ENCODE assay signal across 23 cellular contexts in genomic region chr5:66339896-66340295, GRCh38.
"Had no signal": no experiment of that assay in that cellular context is flagged by ENCODE, and none has a peak within 500 bp of the region (broad histone marks: within the 10 kb centered on the region; RNA-seq: fewer than 3 reads in every experiment).

No MANE protein-coding gene starts in this region.

- H3K27ac ChIP-seq: brain microvascular endothelial cell, SJCRH30 had no signal

- H3K4me3 ChIP-seq: SJCRH30 had no signal

- H3K9me3 Mint-ChIP-seq: activated CD8-positive, alpha-beta T cell treated with anti-CD3 and anti-CD28 coated beads for 36 hours; activated naive CD4-positive, alpha-beta T cell treated with anti-CD3 and anti-CD28 coated beads, Interleukin-2, amount 10 ng/mL, durations not matched to agents 7 days and 5 days; activated naive CD8-positive, alpha-beta T cell treated with anti-CD3 and anti-CD28 coated beads for 36 hours; activated T-cell treated with anti-CD3 and anti-CD28 coated beads, Interleukin-2, amount 50 U/mL, for 72 hours; activated T-helper 2 cell treated with anti-CD3 and anti-CD28 coated beads, Interferon-gamma antibody, Interleukin-2, Interleukin-4, amounts not matched to agents 10 μg/mL and 5 μg/mL and 100 μg/mL, durations not matched to agents 14 hours and 24 hours and 36 hours; T-helper 2 cell treated with Interferon-gamma antibody and Interleukin-4, amounts not matched to agents 5 μg/mL and 100 μg/mL, for 36 hours had no signal

- H3K4me2 ChIP-seq: SK-N-SH had no signal

- H3K4me1 ChIP-seq: SJCRH30 had no signal

- H3K27ac Mint-ChIP-seq: activated CD8-positive, alpha-beta T cell treated with anti-CD3 and anti-CD28 coated beads for 36 hours; activated naive CD4-positive, alpha-beta T cell treated with anti-CD3 and anti-CD28 coated beads, Interleukin-2, amount 10 ng/mL, durations not matched to agents 7 days and 5 days; activated naive CD8-positive, alpha-beta T cell treated with anti-CD3 and anti-CD28 coated beads for 36 hours; activated T-cell treated with anti-CD3 and anti-CD28 coated beads, Interleukin-2, amount 50 U/mL, for 72 hours; activated T-helper 2 cell treated with anti-CD3 and anti-CD28 coated beads, Interferon-gamma antibody, Interleukin-2, Interleukin-4, amounts not matched to agents 10 μg/mL and 5 μg/mL and 100 μg/mL, durations not matched to agents 14 hours and 24 hours and 36 hours; T-helper 2 cell treated with Interferon-gamma antibody and Interleukin-4, amounts not matched to agents 5 μg/mL and 100 μg/mL, for 36 hours had no signal

- H3K9me3 ChIP-seq: SJCRH30, SK-N-SH had no signal

- H3K4me3 Mint-ChIP-seq: activated CD8-positive, alpha-beta T cell treated with anti-CD3 and anti-CD28 coated beads for 36 hours; activated naive CD4-positive, alpha-beta T cell treated with anti-CD3 and anti-CD28 coated beads, Interleukin-2, amount 10 ng/mL, durations not matched to agents 7 days and 5 days; activated naive CD8-positive, alpha-beta T cell treated with anti-CD3 and anti-CD28 coated beads for 36 hours; activated T-cell treated with anti-CD3 and anti-CD28 coated beads, Interleukin-2, amount 50 U/mL, for 72 hours; T-helper 2 cell treated with Interferon-gamma antibody and Interleukin-4, amounts not matched to agents 5 μg/mL and 100 μg/mL, for 36 hours had no signal

- H3K9me2 ChIP-seq: SK-N-SH had no signal

- H3K36me3 ChIP-seq: brain microvascular endothelial cell, SJCRH30 had no signal

- H3K4me1 Mint-ChIP-seq: activated naive CD4-positive, alpha-beta T cell treated with anti-CD3 and anti-CD28 coated beads, Interleukin-2, amount 10 ng/mL, durations not matched to agents 7 days and 5 days; activated naive CD8-positive, alpha-beta T cell treated with anti-CD3 and anti-CD28 coated beads for 36 hours had no signal

- H3K9ac ChIP-seq: SK-N-SH had no signal

- H3K36me3 Mint-ChIP-seq: activated naive CD4-positive, alpha-beta T cell treated with anti-CD3 and anti-CD28 coated beads, Interleukin-2, amount 10 ng/mL, durations not matched to agents 7 days and 5 days; activated naive CD8-positive, alpha-beta T cell treated with anti-CD3 and anti-CD28 coated beads for 36 hours had no signal

- ATAC-seq: activated CD4-positive, CD25-positive, alpha-beta regulatory T cell treated with anti-CD3 and anti-CD28 coated beads, Interleukin-2, amount 50 U/mL, for 24 hours; activated CD8-positive, alpha-beta T cell treated with anti-CD3 and anti-CD28 coated beads for 36 hours; activated T-cell treated with anti-CD3 and anti-CD28 coated beads, Interleukin-2, amount 50 U/mL, for 72 hours; PC-3; Right ventricle myocardium inferior had no signal

- DNase-seq: activated CD4-positive, alpha-beta T cell treated with anti-CD3 and anti-CD28 coated beads for 4 hours; activated CD8-positive, alpha-beta memory T cell treated with anti-CD3 and anti-CD28 coated beads, Interleukin-2, amount 50 U/mL, for 4 hours; activated CD8-positive, alpha-beta T cell treated with anti-CD3 and anti-CD28 coated beads for 36 hours; activated gamma-delta T cell treated with Interleukin-2 at 50 U/mL for 16 hours; activated naive CD4-positive, alpha-beta T cell treated with anti-CD3 and anti-CD28 coated beads, Interleukin-2, amount 10 ng/mL, durations not matched to agents 7 days and 5 days; activated naive CD8-positive, alpha-beta T cell treated with anti-CD3 and anti-CD28 coated beads for 36 hours; activated T-cell treated with anti-CD3 and anti-CD28 coated beads, Interleukin-2, amount 50 U/mL, for 72 hours; brain microvascular endothelial cell; MM.1S; NCI-H1105; NCI-H1436; NCI-H187; NCI-H2081; NCI-H510A treated with DMSO at 0.1 percent for 48 hours; NCI-H69; PC-3; SJCRH30; SK-N-SH; SW 1271 had no signal
